In genomic region chr16:10878644-10879498, GRCh38 we compare ENCODE assay signal across 8 cellular contexts. TPM values are rescaled to one million over a fixed set of nuclear protein-coding genes. Genes with fewer than 3 reads are reported as not detected.
DNase-seq lines count a peak whose midpoint lies in the region; ATAC-seq lines count a peak whose summit lies in the region.

No MANE protein-coding gene starts in this region.

- H3K9me3 Mint-ChIP-seq in activated CD4-positive, alpha-beta memory T cell treated with anti-CD3 and anti-CD28 coated beads, Interleukin-2, amount 10 ng/mL, durations not matched to agents 7 days and 5 days: no peaks in the 10 kb centered on the region

- H3K27ac Mint-ChIP-seq in activated CD4-positive, alpha-beta memory T cell treated with anti-CD3 and anti-CD28 coated beads, Interleukin-2, amount 10 ng/mL, durations not matched to agents 7 days and 5 days: peak overlapping the region; percentile 87

- H3K36me3 Mint-ChIP-seq in activated CD4-positive, alpha-beta memory T cell treated with anti-CD3 and anti-CD28 coated beads, Interleukin-2, amount 10 ng/mL, durations not matched to agents 7 days and 5 days (ENCODE audit: low read depth): peaks cover 32% of the 10 kb centered on the region

- H3K4me3 Mint-ChIP-seq in activated CD4-positive, alpha-beta memory T cell treated with anti-CD3 and anti-CD28 coated beads, Interleukin-2, amount 10 ng/mL, durations not matched to agents 7 days and 5 days: peak overlapping the region; percentile 96

- peak; percentile 20 for ATAC-seq in HG02678 (IDR thresholded peaks at IDR 0.05; ENCODE audit: unreplicated experiment)
- no peak for ATAC-seq in GM19455 (IDR thresholded peaks at IDR 0.05; ENCODE audit: unreplicated experiment)
- no peak for ATAC-seq in GM18873 (IDR thresholded peaks at IDR 0.05; ENCODE audit: low FRiP score, unreplicated experiment)

- H3K27me3 Mint-ChIP-seq in activated CD4-positive, alpha-beta memory T cell treated with anti-CD3 and anti-CD28 coated beads, Interleukin-2, amount 10 ng/mL, durations not matched to agents 7 days and 5 days: no peaks in the 10 kb centered on the region

- intact Hi-C loops in head of caudate nucleus (cut with DNase I) (no loop called here), posterior vena cava (cut with DNase I) (no loop called here)

- CTCF ChIA-PET in activated CD4-positive, alpha-beta memory T cell treated with anti-CD3 and anti-CD28 coated beads, Interleukin-2, amount 10 ng/mL, durations not matched to agents 7 days and 5 days (lab: Charles Lee): interaction anchor here (0.7 to 3.0 kb wide), 11 partner anchors 10 to 142 kb away, joined by 3 to 13 read pairs (median 3); partner anchors contain the start of gene NUBP1

- peak; percentile 35 for DNase-seq in DMS53 (lab: John Stamatoyannopoulos, UW)
- no peak for DNase-seq in DMS53 treated with DMSO at 0.1 percent for 48 hours (lab: John Stamatoyannopoulos, UW; ENCODE audit: unreplicated experiment)
- peak; percentile 62 for DNase-seq in activated CD4-positive, alpha-beta memory T cell treated with anti-CD3 and anti-CD28 coated beads, Interleukin-2, amount 10 ng/mL, durations not matched to agents 7 days and 5 days
- DNase-seq in head of caudate nucleus: peak in 34 of 42 donors; percentile 19 to 80 (median 45)
- peak; percentile 88 for DNase-seq in posterior vena cava (ENCODE audit: low spot score)

- POLR2A ChIA-PET in activated CD4-positive, alpha-beta memory T cell treated with anti-CD3 and anti-CD28 coated beads, Interleukin-2, amount 10 ng/mL, durations not matched to agents 7 days and 5 days (lab: Charles Lee): interaction anchor here (0.7 to 3.6 kb wide), 16 partner anchors 8 to 1201 kb away, joined by 3 to 44 read pairs (median 6); partner anchors contain the start of genes CLEC16A, DEXI and NUBP1

- H3K4me1 Mint-ChIP-seq in activated CD4-positive, alpha-beta memory T cell treated with anti-CD3 and anti-CD28 coated beads, Interleukin-2, amount 10 ng/mL, durations not matched to agents 7 days and 5 days: peaks cover 85% of the 10 kb centered on the region

RNA-seq across cellular contexts. Expression of gene CIITA, which starts 1.9 kb away (rescaled TPM):
- total RNA-seq in activated CD4-positive, alpha-beta memory T cell treated with anti-CD3 and anti-CD28 coated beads, Interleukin-2, amount 10 ng/mL, durations not matched to agents 7 days and 5 days: 10 to 100 TPM; 48.5 to 48.9 TPM
- total RNA-seq in posterior vena cava: 10 to 100 TPM; 10.0 to 11.9 TPM
